ENCODE assay signal across 15 cellular contexts in the genomic region with DNA sequence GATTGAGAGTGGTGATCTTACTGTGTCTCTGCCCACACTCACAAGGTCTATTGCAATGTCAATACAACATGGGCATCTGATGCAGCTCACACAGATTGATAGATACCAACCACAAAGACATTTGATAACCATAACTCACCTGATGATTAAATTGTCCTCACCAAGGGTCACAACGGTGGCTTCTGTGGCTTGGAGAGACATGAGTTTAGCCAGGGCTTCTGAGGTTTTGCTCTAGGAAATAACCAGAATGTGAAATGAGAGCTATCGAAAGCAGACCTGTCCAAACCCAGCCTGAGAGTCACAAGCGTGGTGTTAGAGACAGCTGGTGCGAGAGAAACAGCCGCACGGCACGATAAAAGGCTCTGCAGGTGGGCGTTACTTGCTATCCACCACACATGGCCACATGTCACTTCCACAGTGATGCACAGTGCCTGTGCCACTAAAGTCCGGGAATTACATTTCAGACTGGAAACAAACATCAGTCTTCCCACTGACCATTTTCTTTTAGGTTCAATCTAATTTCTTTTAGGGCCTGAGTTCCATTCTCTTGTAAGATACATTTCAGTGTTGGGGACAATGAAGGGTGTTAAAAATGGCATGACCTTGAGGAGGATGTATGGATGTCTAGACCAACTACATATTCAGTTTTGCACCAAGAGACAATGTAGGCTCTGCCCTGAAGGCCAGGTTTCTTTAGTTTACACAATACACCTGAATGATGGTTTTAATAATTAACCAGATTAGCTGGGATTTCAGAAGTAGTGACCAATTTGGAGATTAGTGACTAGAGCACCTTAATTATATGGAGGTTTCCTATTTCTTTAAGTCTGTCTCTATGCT. TPM values are rescaled to one million over a fixed set of nuclear protein-coding genes. Genes with fewer than 3 reads are reported as not detected.
DNase-seq lines count a peak whose midpoint lies in the region; ATAC-seq lines count a peak whose summit lies in the region.
"Had no signal": no experiment of that assay in that cellular context is flagged by ENCODE, and none has a peak within 500 bp of the region (broad histone marks: within the 10 kb centered on the region; RNA-seq: fewer than 3 reads in every experiment).

No MANE protein-coding gene starts in this region.

- DNase-seq in COLO668 (lab: John Stamatoyannopoulos, UW; ENCODE audit: unreplicated experiment) (peak; percentile 83), HT-29 (ENCODE audit: low spot score) (peak; percentile 36), inferior parietal cortex (ENCODE audit: extremely low spot score) (peak; percentile 17), OCI-M2 (lab: John Stamatoyannopoulos, UW; ENCODE audit: unreplicated experiment) (no peak), UCSD-AML1 (lab: John Stamatoyannopoulos, UW; ENCODE audit: unreplicated experiment) (no peak)
- DNase-seq: activated CD4-positive, alpha-beta memory T cell treated with anti-CD3 and anti-CD28 coated beads for 36 hours; activated naive CD4-positive, alpha-beta T cell; caudate nucleus; heart right ventricle; left lung; NCI-H345; T-helper 9 cell had no signal

- ATAC-seq in GM19043 (IDR thresholded peaks at IDR 0.05; ENCODE audit: low read depth, unreplicated experiment) (peak; percentile 45), GM19351 (IDR thresholded peaks at IDR 0.05; ENCODE audit: unreplicated experiment) (no peak), esophagus mucosa (no peak)
- ATAC-seq: heart right ventricle, left lung had no signal

RNA-seq across cellular contexts. Expression of a gene that starts 53.7 kb away (rescaled TPM):
- total RNA-seq in HT-29 (2014; rRNA removed; shearing (Covaris generic)), result 6.9 and 7.6 TPM in 2 replicates
- 0.92 TPM for total RNA-seq in esophagus mucosa

RNA-seq across cellular contexts. Expression of a gene that starts 54.6 kb away (rescaled TPM):
- 11.6 and 14.8 TPM in 2 replicates for total RNA-seq in HT-29 (2014; rRNA removed; shearing (Covaris generic))
- 16.7 TPM for total RNA-seq in esophagus mucosa

Comparison
In these comparisons a context has a peak if more than half of its experiments do, and no peak if none do; other contexts are left out.
1. DNase-seq: peak in COLO668 (single experiment), HT-29 (single experiment) and inferior parietal cortex (single experiment); none in OCI-M2 (single experiment) and UCSD-AML1 (single experiment).